ENCODE assay signal across 9 cellular contexts in the genomic region with DNA sequence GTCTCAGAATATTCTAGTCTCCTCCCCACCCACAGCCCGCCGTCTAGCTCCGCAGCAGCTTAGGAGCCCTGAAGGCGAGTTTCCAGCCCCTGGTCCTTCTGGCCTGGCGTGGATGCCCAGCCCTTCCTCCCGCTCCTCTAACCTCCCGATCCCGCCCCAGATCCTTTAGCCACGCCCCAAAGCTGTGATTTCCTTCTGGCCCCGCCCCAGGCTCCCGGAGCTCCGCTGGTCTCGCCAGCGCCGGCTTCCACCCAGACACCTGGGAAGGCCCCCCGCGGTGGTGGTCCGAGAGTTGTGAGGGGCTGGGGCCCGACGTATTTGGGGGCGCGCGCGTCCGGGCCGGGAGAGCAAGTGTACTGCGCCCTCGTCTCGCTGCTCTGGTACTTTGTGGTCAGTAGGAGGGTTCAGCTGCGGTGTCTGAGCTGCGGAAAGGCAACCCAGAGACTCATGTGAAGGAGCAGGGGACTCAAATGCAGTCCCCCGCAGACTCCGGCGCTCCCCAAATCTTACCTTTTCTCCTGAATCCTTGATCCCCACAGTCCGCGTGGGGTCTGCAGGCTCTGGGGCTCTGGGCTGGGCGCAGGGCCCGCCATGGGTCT. TPM values are rescaled to one million over a fixed set of nuclear protein-coding genes. Genes with fewer than 3 reads are reported as not detected.
A peak's percentile ranks its signal among the peaks of the same experiment; 100 is the strongest.
DNase-seq lines count a peak whose midpoint lies in the region; ATAC-seq and TF ChIP-seq lines count a peak whose summit lies in the region.
"Had no signal": no experiment of that assay in that cellular context is flagged by ENCODE, and none has a peak within 500 bp of the region (broad histone marks: within the 10 kb centered on the region; RNA-seq: fewer than 3 reads in every experiment).

A gene (minus strand): TSS at position 114 of the 599 bp plus-strand sequence. CDS start 2,374 bp downstream, outside the sequence.

- H3K27ac Mint-ChIP-seq in endothelial cell (ENCODE audit: unreplicated experiment) (no peak within 1 kb of the TSS), memory B cell (no peak within 1 kb of the TSS)

- H3K4me1 Mint-ChIP-seq in endothelial cell (ENCODE audit: unreplicated experiment), result peaks cover 8% of the 10 kb centered on the region
- peaks cover 16% of the 10 kb centered on the region for H3K4me1 Mint-ChIP-seq in memory B cell

- H3K9me3 Mint-ChIP-seq in endothelial cell (ENCODE audit: unreplicated experiment) (no peaks in the 10 kb centered on the region), memory B cell (peaks cover 2% of the 10 kb centered on the region)

- H3K4me1 ChIP-seq in ACC112 (ENCODE audit: control insufficient read depth, insufficient read depth, low read length, unreplicated experiment) (no peaks in the 10 kb centered on the region), stomach smooth muscle (ENCODE audit: control insufficient read depth, insufficient read depth, low read length) (peaks cover 22% of the 10 kb centered on the region)

- peak within 1 kb of the TSS; percentile 80 for H2AFZ ChIP-seq in ACC112 (ENCODE audit: low read length, unreplicated experiment)

- H3K4me3 Mint-ChIP-seq in endothelial cell (ENCODE audit: unreplicated experiment) (peak within 1 kb of the TSS; percentile 63), memory B cell (peak within 1 kb of the TSS; percentile 79)

- H3K27me3 ChIP-seq in ACC112 (ENCODE audit: insufficient read depth, low read length) (no peaks in the 10 kb centered on the region), stomach smooth muscle (ENCODE audit: control insufficient read depth in 1 of 2, insufficient read depth in 2 of 2, low read length in 2 of 2) (peaks cover 24 to 25% of the 10 kb centered on the region in 2 donors)

- DNase-seq in HPDE6-E6E7 (ENCODE audit: extremely low spot score) (peak; percentile 74), endothelial cell (ENCODE audit: low spot score) (peak; percentile 63), memory B cell (ENCODE audit: low spot score in 2 of 2) (no peak), NCI-H2107 treated with DMSO at 0.1 percent for 48 hours (lab: John Stamatoyannopoulos, UW; ENCODE audit: unreplicated experiment) (no peak)
- DNase-seq in activated CD4-positive, alpha-beta T cell treated with anti-CD3 and anti-CD28 coated beads for 48 hours, result peak; percentile 60

- no peaks in the 10 kb centered on the region for H3K36me3 Mint-ChIP-seq in endothelial cell (ENCODE audit: low read depth, unreplicated experiment)
- H3K36me3 Mint-ChIP-seq in memory B cell, result peaks cover 2% of the 10 kb centered on the region

- H3K27ac ChIP-seq in ACC112 (ENCODE audit: low read depth, low read length), result 0 out of 2 replicates have a peak within 1 kb of the TSS, but pooled peaks have one; percentile 13
- H3K27ac ChIP-seq in stomach smooth muscle (ENCODE audit: low read length), result no peak within 1 kb of the TSS

- H3K9ac ChIP-seq in stomach smooth muscle (ENCODE audit: low read length in 2 of 2), result peak within 1 kb of the TSS; percentile 33 to 47

- peak within 1 kb of the TSS; percentile 86 for H3K4me3 ChIP-seq in ACC112 (ENCODE audit: low read depth, low read length)
- H3K4me3 ChIP-seq in stomach smooth muscle (ENCODE audit: low read length in 2 of 2), result peak within 1 kb of the TSS; percentile 57 to 75

- no peak for TF ChIP-seq CTCF in endothelial cell (IDR thresholded peaks at IDR 0.05; ENCODE audit: unreplicated experiment)

- H3K9me3 ChIP-seq in stomach smooth muscle (ENCODE audit: control insufficient read depth in 2 of 2, low read length in 2 of 2), result no peaks in the 10 kb centered on the region

- H3K36me3 ChIP-seq in ACC112 (ENCODE audit: insufficient read depth, low read length), result no peaks in the 10 kb centered on the region
- no peaks in the 10 kb centered on the region for H3K36me3 ChIP-seq in stomach smooth muscle (ENCODE audit: control insufficient read depth in 2 of 2, insufficient read depth in 2 of 2, low read length in 2 of 2)

- H3K79me2 ChIP-seq in ACC112 (ENCODE audit: control insufficient read depth, insufficient read depth, low read length, unreplicated experiment), result no peaks in the 10 kb centered on the region

- peaks cover 25% of the 10 kb centered on the region for H3K27me3 Mint-ChIP-seq in endothelial cell (ENCODE audit: unreplicated experiment)
- H3K27me3 Mint-ChIP-seq in memory B cell, result peaks cover 25% of the 10 kb centered on the region

- ATAC-seq in memory B cell (ENCODE audit: low read depth), result no peak
- no peak for ATAC-seq in HG02759 (IDR thresholded peaks at IDR 0.05; ENCODE audit: unreplicated experiment)

RNA-seq across cellular contexts. Expression of the gene that starts here (rescaled TPM):
- total RNA-seq in endothelial cell (ENCODE audit: unreplicated experiment), result not detected
- total RNA-seq: glomerular endothelial cell had no signal

Comparison
In these comparisons a context has a peak if more than half of its experiments do, and no peak if none do; other contexts are left out.
1. Peak in DNase-seq in endothelial cell; RNA of the gene not detected or under 1 TPM.
2. DNase-seq: peak in HPDE6-E6E7 (single experiment) and activated CD4-positive, alpha-beta T cell treated with anti-CD3 and anti-CD28 coated beads for 48 hours (single experiment); none in memory B cell (0 of 2) and NCI-H2107 treated with DMSO at 0.1 percent for 48 hours (single experiment).